In genomic region chr2:65663831-65664407, GRCh38 we compare ENCODE assay signal across 30 cellular contexts.
A peak's percentile ranks its signal among the peaks of the same experiment; 100 is the strongest.
DNase-seq lines count a peak whose midpoint lies in the region; ATAC-seq and TF ChIP-seq lines count a peak whose summit lies in the region.
"Had no signal": no experiment of that assay in that cellular context is flagged by ENCODE, and none has a peak within 500 bp of the region (broad histone marks: within the 10 kb centered on the region; RNA-seq: fewer than 3 reads in every experiment).

No MANE protein-coding gene starts in this region.

- BruUV-seq in MCF 10A (replicated peaks; lab: Mats Ljungman, UMichigan) (no TSS peak), mammary epithelial cell (replicated peaks; lab: Mats Ljungman, UMichigan) (no TSS peak)

- DNase-seq in MCF 10A (ENCODE audit: unreplicated experiment) = peak; percentile 62
- no peak for DNase-seq in mammary epithelial cell
- no peak for DNase-seq in SK-N-MC (ENCODE audit: low read depth, low spot score)
- DNase-seq in mesothelial cell of epicardium (ENCODE audit: low spot score in 2 of 2, unreplicated experiment in 2 of 2) = no peak
- DNase-seq in HUDEP-2 (lab: John Stamatoyannopoulos, UW; ENCODE audit: unreplicated experiment in 76 of 76) = no peak
- DNase-seq in activated naive CD4-positive, alpha-beta T cell treated with anti-CD3 and anti-CD28 coated beads, Interleukin-2, amount 50 U/mL, for 16 hours = no peak
- DNase-seq in glutamatergic neuron = no peak
- DNase-seq in psoas muscle = no peak
- DNase-seq: activated B cell treated with CpG ODN at 0.5 μM for 24 hours; activated CD4-positive, alpha-beta T cell treated with anti-CD3 and anti-CD28 coated beads, Interleukin-2, amount 10 ng/mL, durations not matched to agents 7 days and 5 days; activated effector memory CD4-positive, alpha-beta T cell treated with anti-CD3 and anti-CD28 coated beads, Interleukin-2, amount 50 U/mL, for 16 hours; activated naive CD8-positive, alpha-beta T cell treated with anti-CD3 and anti-CD28 coated beads, Interleukin-2, amount 10 ng/mL, durations not matched to agents 7 days and 5 days; CD8-positive, alpha-beta T cell; effector memory CD8-positive, alpha-beta T cell; foreskin fibroblast; H7; heart left ventricle; left ventricle myocardium superior; naive thymus-derived CD4-positive, alpha-beta T cell; NCI-H1048; NCI-H1694; occipital lobe; OCI-M1; SK-N-SH; stimulated activated CD4-positive, alpha-beta T cell treated with anti-CD3 and anti-CD28 coated beads, Interleukin-4, amount 100 ng/mL, for 24 hours had no signal

- no peaks in the 10 kb centered on the region for H3K79me2 ChIP-seq in mammary epithelial cell (ENCODE audit: insufficient read depth, low read length)

- 77% methylated on average over 6 of the region's 6 CpGs for WGBS in mammary epithelial cell (ENCODE audit: low coverage, missing lambda C conversion rate)
- 79 to 94% (median 88%) methylated on average over 6 of the region's 6 CpGs for WGBS in psoas muscle, 3 donors

- in situ Hi-C loops in mammary epithelial cell (cut with MboI; ENCODE audit: low sequenced_read_pairs in 2 of 2) = no loop called here

- H3K4me3 ChIP-seq in mammary epithelial cell (replicated peaks in 1 of 3; ENCODE audit: insufficient read depth in 1 of 3, low read depth in 2 of 3, low read length in 3 of 3) (no peak overlapping the region), SK-N-MC (no peak overlapping the region), psoas muscle (no peak overlapping the region)
- H3K4me3 ChIP-seq: A549, heart left ventricle, prostate gland had no signal

- H3K9me3 ChIP-seq in mammary epithelial cell (replicated peaks; ENCODE audit: insufficient read depth, low read length) = peaks cover 3% of the 10 kb centered on the region
- H3K9me3 ChIP-seq in SK-N-MC (ENCODE audit: low read depth, low read length) = no peaks in the 10 kb centered on the region
- peaks cover 8% of the 10 kb centered on the region for H3K9me3 ChIP-seq in psoas muscle
- H3K9me3 ChIP-seq: prostate gland, SK-N-SH had no signal

- POLR2A ChIA-PET in MCF 10A (lab: Yijun Ruan, JAX) = interaction anchor here (0.7 to 1.1 kb wide), 2 partner anchors 18 to 25 kb away, joined by 3 read pairs; no protein-coding TSS in a partner anchor

- H3K36me3 Mint-ChIP-seq in MCF 10A (ENCODE audit: insufficient read depth, unreplicated experiment) = peaks cover 5% of the 10 kb centered on the region
- H3K36me3 Mint-ChIP-seq in mesothelial cell of epicardium = peaks cover 16% of the 10 kb centered on the region
- H3K36me3 Mint-ChIP-seq in glutamatergic neuron (ENCODE audit: unreplicated experiment) = peaks cover 17% of the 10 kb centered on the region
- H3K36me3 Mint-ChIP-seq: activated naive CD8-positive, alpha-beta T cell treated with anti-CD3 and anti-CD28 coated beads, Interleukin-2, amount 10 ng/mL, durations not matched to agents 7 days and 5 days; CD8-positive, alpha-beta T cell; type B pancreatic cell had no signal

- H3K4me2 ChIP-seq in mammary epithelial cell (ENCODE audit: insufficient read depth, low read depth, low read length) = no peak overlapping the region
- H3K4me2 ChIP-seq: A549, SK-N-SH had no signal

- H3K4me3 Mint-ChIP-seq in MCF 10A (ENCODE audit: unreplicated experiment) = no peak overlapping the region
- no peak overlapping the region for H3K4me3 Mint-ChIP-seq in mesothelial cell of epicardium
- H3K4me3 Mint-ChIP-seq in glutamatergic neuron (ENCODE audit: unreplicated experiment) = no peak overlapping the region
- H3K4me3 Mint-ChIP-seq: activated B cell treated with CpG ODN at 0.5 μM for 24 hours; activated CD4-positive, alpha-beta T cell treated with anti-CD3 and anti-CD28 coated beads, Interleukin-2, amount 10 ng/mL, durations not matched to agents 7 days and 5 days; activated naive CD8-positive, alpha-beta T cell treated with anti-CD3 and anti-CD28 coated beads, Interleukin-2, amount 10 ng/mL, durations not matched to agents 7 days and 5 days; CD8-positive, alpha-beta T cell; central memory CD8-positive, alpha-beta T cell; effector memory CD8-positive, alpha-beta T cell; naive thymus-derived CD4-positive, alpha-beta T cell; type B pancreatic cell had no signal

- CTCF ChIA-PET in MCF 10A (lab: Yijun Ruan, JAX) = no interaction called here
- CTCF ChIA-PET in mammary epithelial cell (lab: Charles Lee; ENCODE audit: low non-redundant PET) = no interaction called here

- peaks cover 13% of the 10 kb centered on the region for H3K9me3 Mint-ChIP-seq in MCF 10A (ENCODE audit: unreplicated experiment)
- peaks cover 10% of the 10 kb centered on the region for H3K9me3 Mint-ChIP-seq in mesothelial cell of epicardium
- H3K9me3 Mint-ChIP-seq in glutamatergic neuron (ENCODE audit: unreplicated experiment) = no peaks in the 10 kb centered on the region

- H3K36me3 ChIP-seq in mammary epithelial cell (ENCODE audit: insufficient read depth, low read length) (no peaks in the 10 kb centered on the region), SK-N-MC (ENCODE audit: insufficient read depth, low read length) (no peaks in the 10 kb centered on the region), psoas muscle (ENCODE audit: insufficient read depth in 1 of 2, low read depth in 1 of 2) (no peaks in the 10 kb centered on the region)
- H3K36me3 ChIP-seq: heart left ventricle, prostate gland had no signal

- TF ChIP-seq CTCF in MCF 10A (IDR thresholded peaks at IDR 0.05; ENCODE audit: unreplicated experiment) (no peak), mammary epithelial cell (conservative IDR thresholded peaks at IDR 0.05 in 1 of 2, IDR thresholded peaks at IDR 0.05 in 1 of 2; ENCODE audit: extremely low read depth in 1 of 2, insufficient read depth in 1 of 2, low read depth in 1 of 2, low read length in 2 of 2) (no peak), mesothelial cell of epicardium (IDR thresholded peaks at IDR 0.05; ENCODE audit: unreplicated experiment) (no peak), glutamatergic neuron (IDR thresholded peaks at IDR 0.05; ENCODE audit: partially characterized antibody, unreplicated experiment) (no peak), psoas muscle (IDR thresholded peaks at IDR 0.05) (no peak)

- no peak overlapping the region for H3K9ac ChIP-seq in mammary epithelial cell (ENCODE audit: insufficient read depth, low read length)
- no peak overlapping the region for H3K9ac ChIP-seq in SK-N-MC (ENCODE audit: insufficient read length)
- H3K9ac ChIP-seq: SK-N-SH had no signal

- H3K4me1 ChIP-seq in mammary epithelial cell (ENCODE audit: insufficient read depth, low read length) (no peaks in the 10 kb centered on the region), psoas muscle (peaks cover 3% of the 10 kb centered on the region)
- H3K4me1 ChIP-seq: A549, heart left ventricle, prostate gland had no signal

- dilution Hi-C loops in mammary epithelial cell (cut with HindIII; ENCODE audit: low sequenced_read_pairs) = no loop called here

- H3K27ac ChIP-seq in mammary epithelial cell (ENCODE audit: insufficient read depth, low read depth, low read length) = no peak overlapping the region
- H3K27ac ChIP-seq in SK-N-MC = peak overlapping the region; percentile 94; the same call in 1 of the 2 replicates
- H3K27ac ChIP-seq in psoas muscle = no peak overlapping the region
- H3K27ac ChIP-seq: A549, heart left ventricle, HL-60, prostate gland had no signal

- intact Hi-C loops in MCF 10A (cut with micrococcal nuclease) = no loop called here
- intact Hi-C loops in mammary epithelial cell (cut with micrococcal nuclease) = no loop called here
- intact Hi-C loops in psoas muscle (cut with DNase I) = no loop called here

- H3K27ac Mint-ChIP-seq in MCF 10A (ENCODE audit: low read depth, unreplicated experiment) (no peak overlapping the region), mesothelial cell of epicardium (peak overlapping the region; percentile 97), glutamatergic neuron (ENCODE audit: unreplicated experiment) (no peak overlapping the region)
- H3K27ac Mint-ChIP-seq: activated B cell treated with CpG ODN at 0.5 μM for 24 hours; activated CD4-positive, alpha-beta T cell treated with anti-CD3 and anti-CD28 coated beads, Interleukin-2, amount 10 ng/mL, durations not matched to agents 7 days and 5 days; activated naive CD8-positive, alpha-beta T cell treated with anti-CD3 and anti-CD28 coated beads, Interleukin-2, amount 10 ng/mL, durations not matched to agents 7 days and 5 days; CD8-positive, alpha-beta T cell; effector memory CD8-positive, alpha-beta T cell; naive thymus-derived CD4-positive, alpha-beta T cell; type B pancreatic cell had no signal

- peaks cover 26% of the 10 kb centered on the region for H3K4me1 Mint-ChIP-seq in MCF 10A (ENCODE audit: insufficient read depth, unreplicated experiment)
- peaks cover 60% of the 10 kb centered on the region for H3K4me1 Mint-ChIP-seq in mesothelial cell of epicardium
- H3K4me1 Mint-ChIP-seq in glutamatergic neuron (ENCODE audit: low read depth, unreplicated experiment) = no peaks in the 10 kb centered on the region
- H3K4me1 Mint-ChIP-seq: activated B cell treated with CpG ODN at 0.5 μM for 24 hours; central memory CD8-positive, alpha-beta T cell had no signal

- H4K20me1 ChIP-seq in mammary epithelial cell (ENCODE audit: insufficient read depth, low read length) = no peaks in the 10 kb centered on the region

- no peaks in the 10 kb centered on the region for H3K27me3 ChIP-seq in mammary epithelial cell (ENCODE audit: insufficient read depth, low read length)
- H3K27me3 ChIP-seq in psoas muscle (ENCODE audit: insufficient read depth in 3 of 3, low read length in 2 of 3) = peaks cover 0 to 6% (median 2%) of the 10 kb centered on the region in 3 donors
- H3K27me3 ChIP-seq: heart left ventricle had no signal

- no peak for ATAC-seq in psoas muscle
- ATAC-seq: A549; CD8-positive, alpha-beta T cell; effector memory CD8-positive, alpha-beta T cell; heart left ventricle; left ventricle myocardium superior; naive thymus-derived CD4-positive, alpha-beta T cell had no signal

- H2AFZ ChIP-seq in mammary epithelial cell (ENCODE audit: low read depth, low read length) = no peak overlapping the region

- H3K27me3 Mint-ChIP-seq in MCF 10A (ENCODE audit: insufficient read depth, unreplicated experiment) = no peaks in the 10 kb centered on the region
- H3K27me3 Mint-ChIP-seq in mesothelial cell of epicardium (ENCODE audit: low read depth) = no peaks in the 10 kb centered on the region
- peaks cover 3% of the 10 kb centered on the region for H3K27me3 Mint-ChIP-seq in glutamatergic neuron (ENCODE audit: unreplicated experiment)
- H3K27me3 Mint-ChIP-seq: activated CD4-positive, alpha-beta T cell treated with anti-CD3 and anti-CD28 coated beads, Interleukin-2, amount 10 ng/mL, durations not matched to agents 7 days and 5 days had no signal
